Comparison of ENCODE assay signal across 7 cellular contexts in genomic region chr7:23473848-23474097, GRCh38.
A peak's percentile ranks its signal among the peaks of the same experiment; 100 is the strongest.
DNase-seq lines count a peak whose midpoint lies in the region; ATAC-seq and TF ChIP-seq lines count a peak whose summit lies in the region.

No MANE protein-coding gene starts in this region.

- in situ Hi-C loops in astrocyte of the cerebellum (cut with HindIII; ENCODE audit: low sequenced_read_pairs): no loop called here

- H3K27ac Mint-ChIP-seq in nephron: peak overlapping the region; percentile 95 to 99 (median 99)

- H3K4me3 Mint-ChIP-seq in nephron: peak overlapping the region; percentile 93 to 97 (median 94)

- ATAC-seq in GM19025 (IDR thresholded peaks at IDR 0.05; ENCODE audit: low read depth, unreplicated experiment) (peak; percentile 23), HG03354 (IDR thresholded peaks at IDR 0.05; ENCODE audit: poor library complexity, severe bottlenecking, unreplicated experiment) (peak; percentile 20)

- peaks cover 8% of the 10 kb centered on the region for H3K27me3 Mint-ChIP-seq in nephron (ENCODE audit: low read depth)

- peak overlapping the region; percentile 70 for H3K4me3 ChIP-seq in astrocyte of the cerebellum (ENCODE audit: low read depth, low read length)

- DNase-seq in astrocyte of the cerebellum (ENCODE audit: low read depth) (no peak), globus pallidus (ENCODE audit: low spot score) (no peak), HK-2 (ENCODE audit: unreplicated experiment) (no peak), cortex of kidney (lab: John Stamatoyannopoulos, UW) (no peak)

- H3K36me3 Mint-ChIP-seq in nephron (ENCODE audit: low read depth): no peaks in the 10 kb centered on the region

- TF ChIP-seq CTCF in astrocyte of the cerebellum (IDR thresholded peaks at IDR 0.05; ENCODE audit: low read depth, low read length, missing control alignments): no peak
- TF ChIP-seq CTCF in nephron (IDR thresholded peaks at IDR 0.05; ENCODE audit: unreplicated experiment in 3 of 3): no peak

- no peaks in the 10 kb centered on the region for H3K9me3 Mint-ChIP-seq in nephron

- H3K4me1 Mint-ChIP-seq in nephron: peaks cover 25% of the 10 kb centered on the region
